Comparison of ENCODE assay signal across 1 cellular context in the genomic region with DNA sequence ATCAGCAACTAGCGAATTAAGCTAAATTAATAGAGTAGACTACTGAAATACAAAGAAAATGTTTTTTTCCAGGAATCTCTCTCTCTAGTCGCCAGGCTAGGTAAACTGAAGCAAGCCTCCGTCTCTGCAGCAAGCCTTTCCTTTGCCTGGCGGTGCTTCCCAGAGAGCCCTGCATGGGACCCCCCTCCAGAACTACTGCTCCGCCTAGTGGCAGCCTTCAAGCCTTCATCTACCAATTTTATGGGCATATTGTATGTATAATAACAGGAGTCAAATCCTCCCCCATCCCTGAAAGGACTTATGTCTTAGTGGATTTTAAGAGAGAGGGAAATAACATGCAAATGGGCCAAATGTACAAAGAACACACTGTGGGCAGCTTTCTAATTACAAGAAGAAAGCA.
TF ChIP-seq lines count a peak whose summit lies in the region.

No MANE protein-coding gene starts in this region.

TF ChIP-seq in H1, 55 proteins besides CTCF, POLR2A, EP300 and RAD21 (continued from another document):
- TF ChIP-seq, protein P1, sequence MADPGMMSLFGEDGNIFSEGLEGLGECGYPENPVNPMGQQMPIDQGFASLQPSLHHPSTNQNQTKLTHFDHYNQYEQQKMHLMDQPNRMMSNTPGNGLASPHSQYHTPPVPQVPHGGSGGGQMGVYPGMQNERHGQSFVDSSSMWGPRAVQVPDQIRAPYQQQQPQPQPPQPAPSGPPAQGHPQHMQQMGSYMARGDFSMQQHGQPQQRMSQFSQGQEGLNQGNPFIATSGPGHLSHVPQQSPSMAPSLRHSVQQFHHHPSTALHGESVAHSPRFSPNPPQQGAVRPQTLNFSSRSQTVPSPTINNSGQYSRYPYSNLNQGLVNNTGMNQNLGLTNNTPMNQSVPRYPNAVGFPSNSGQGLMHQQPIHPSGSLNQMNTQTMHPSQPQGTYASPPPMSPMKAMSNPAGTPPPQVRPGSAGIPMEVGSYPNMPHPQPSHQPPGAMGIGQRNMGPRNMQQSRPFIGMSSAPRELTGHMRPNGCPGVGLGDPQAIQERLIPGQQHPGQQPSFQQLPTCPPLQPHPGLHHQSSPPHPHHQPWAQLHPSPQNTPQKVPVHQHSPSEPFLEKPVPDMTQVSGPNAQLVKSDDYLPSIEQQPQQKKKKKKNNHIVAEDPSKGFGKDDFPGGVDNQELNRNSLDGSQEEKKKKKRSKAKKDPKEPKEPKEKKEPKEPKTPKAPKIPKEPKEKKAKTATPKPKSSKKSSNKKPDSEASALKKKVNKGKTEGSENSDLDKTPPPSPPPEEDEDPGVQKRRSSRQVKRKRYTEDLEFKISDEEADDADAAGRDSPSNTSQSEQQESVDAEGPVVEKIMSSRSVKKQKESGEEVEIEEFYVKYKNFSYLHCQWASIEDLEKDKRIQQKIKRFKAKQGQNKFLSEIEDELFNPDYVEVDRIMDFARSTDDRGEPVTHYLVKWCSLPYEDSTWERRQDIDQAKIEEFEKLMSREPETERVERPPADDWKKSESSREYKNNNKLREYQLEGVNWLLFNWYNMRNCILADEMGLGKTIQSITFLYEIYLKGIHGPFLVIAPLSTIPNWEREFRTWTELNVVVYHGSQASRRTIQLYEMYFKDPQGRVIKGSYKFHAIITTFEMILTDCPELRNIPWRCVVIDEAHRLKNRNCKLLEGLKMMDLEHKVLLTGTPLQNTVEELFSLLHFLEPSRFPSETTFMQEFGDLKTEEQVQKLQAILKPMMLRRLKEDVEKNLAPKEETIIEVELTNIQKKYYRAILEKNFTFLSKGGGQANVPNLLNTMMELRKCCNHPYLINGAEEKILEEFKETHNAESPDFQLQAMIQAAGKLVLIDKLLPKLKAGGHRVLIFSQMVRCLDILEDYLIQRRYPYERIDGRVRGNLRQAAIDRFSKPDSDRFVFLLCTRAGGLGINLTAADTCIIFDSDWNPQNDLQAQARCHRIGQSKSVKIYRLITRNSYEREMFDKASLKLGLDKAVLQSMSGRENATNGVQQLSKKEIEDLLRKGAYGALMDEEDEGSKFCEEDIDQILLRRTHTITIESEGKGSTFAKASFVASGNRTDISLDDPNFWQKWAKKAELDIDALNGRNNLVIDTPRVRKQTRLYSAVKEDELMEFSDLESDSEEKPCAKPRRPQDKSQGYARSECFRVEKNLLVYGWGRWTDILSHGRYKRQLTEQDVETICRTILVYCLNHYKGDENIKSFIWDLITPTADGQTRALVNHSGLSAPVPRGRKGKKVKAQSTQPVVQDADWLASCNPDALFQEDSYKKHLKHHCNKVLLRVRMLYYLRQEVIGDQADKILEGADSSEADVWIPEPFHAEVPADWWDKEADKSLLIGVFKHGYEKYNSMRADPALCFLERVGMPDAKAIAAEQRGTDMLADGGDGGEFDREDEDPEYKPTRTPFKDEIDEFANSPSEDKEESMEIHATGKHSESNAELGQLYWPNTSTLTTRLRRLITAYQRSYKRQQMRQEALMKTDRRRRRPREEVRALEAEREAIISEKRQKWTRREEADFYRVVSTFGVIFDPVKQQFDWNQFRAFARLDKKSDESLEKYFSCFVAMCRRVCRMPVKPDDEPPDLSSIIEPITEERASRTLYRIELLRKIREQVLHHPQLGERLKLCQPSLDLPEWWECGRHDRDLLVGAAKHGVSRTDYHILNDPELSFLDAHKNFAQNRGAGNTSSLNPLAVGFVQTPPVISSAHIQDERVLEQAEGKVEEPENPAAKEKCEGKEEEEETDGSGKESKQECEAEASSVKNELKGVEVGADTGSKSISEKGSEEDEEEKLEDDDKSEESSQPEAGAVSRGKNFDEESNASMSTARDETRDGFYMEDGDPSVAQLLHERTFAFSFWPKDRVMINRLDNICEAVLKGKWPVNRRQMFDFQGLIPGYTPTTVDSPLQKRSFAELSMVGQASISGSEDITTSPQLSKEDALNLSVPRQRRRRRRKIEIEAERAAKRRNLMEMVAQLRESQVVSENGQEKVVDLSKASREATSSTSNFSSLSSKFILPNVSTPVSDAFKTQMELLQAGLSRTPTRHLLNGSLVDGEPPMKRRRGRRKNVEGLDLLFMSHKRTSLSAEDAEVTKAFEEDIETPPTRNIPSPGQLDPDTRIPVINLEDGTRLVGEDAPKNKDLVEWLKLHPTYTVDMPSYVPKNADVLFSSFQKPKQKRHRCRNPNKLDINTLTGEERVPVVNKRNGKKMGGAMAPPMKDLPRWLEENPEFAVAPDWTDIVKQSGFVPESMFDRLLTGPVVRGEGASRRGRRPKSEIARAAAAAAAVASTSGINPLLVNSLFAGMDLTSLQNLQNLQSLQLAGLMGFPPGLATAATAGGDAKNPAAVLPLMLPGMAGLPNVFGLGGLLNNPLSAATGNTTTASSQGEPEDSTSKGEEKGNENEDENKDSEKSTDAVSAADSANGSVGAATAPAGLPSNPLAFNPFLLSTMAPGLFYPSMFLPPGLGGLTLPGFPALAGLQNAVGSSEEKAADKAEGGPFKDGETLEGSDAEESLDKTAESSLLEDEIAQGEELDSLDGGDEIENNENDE (IDR thresholded peaks at IDR 0.05; ENCODE audit: insufficient replicate concordance, low read length): no peak
- no peak for TF ChIP-seq FOSL1 (IDR thresholded peaks at IDR 0.05; ENCODE audit: insufficient read depth, low read depth, low read length)
- TF ChIP-seq SIRT6 (IDR thresholded peaks at IDR 0.05; ENCODE audit: low read length): no peak
- TF ChIP-seq RFX5 (IDR thresholded peaks at IDR 0.05; ENCODE audit: borderline replicate concordance, low read depth, low read length): no peak
- TF ChIP-seq POU5F1 (IDR thresholded peaks at IDR 0.05; ENCODE audit: low read depth, low read length): no peak
TF ChIP-seq in H1: peak in this region for 0.
